Comparison of ENCODE assay signal across 8 cellular contexts in the genomic region with DNA sequence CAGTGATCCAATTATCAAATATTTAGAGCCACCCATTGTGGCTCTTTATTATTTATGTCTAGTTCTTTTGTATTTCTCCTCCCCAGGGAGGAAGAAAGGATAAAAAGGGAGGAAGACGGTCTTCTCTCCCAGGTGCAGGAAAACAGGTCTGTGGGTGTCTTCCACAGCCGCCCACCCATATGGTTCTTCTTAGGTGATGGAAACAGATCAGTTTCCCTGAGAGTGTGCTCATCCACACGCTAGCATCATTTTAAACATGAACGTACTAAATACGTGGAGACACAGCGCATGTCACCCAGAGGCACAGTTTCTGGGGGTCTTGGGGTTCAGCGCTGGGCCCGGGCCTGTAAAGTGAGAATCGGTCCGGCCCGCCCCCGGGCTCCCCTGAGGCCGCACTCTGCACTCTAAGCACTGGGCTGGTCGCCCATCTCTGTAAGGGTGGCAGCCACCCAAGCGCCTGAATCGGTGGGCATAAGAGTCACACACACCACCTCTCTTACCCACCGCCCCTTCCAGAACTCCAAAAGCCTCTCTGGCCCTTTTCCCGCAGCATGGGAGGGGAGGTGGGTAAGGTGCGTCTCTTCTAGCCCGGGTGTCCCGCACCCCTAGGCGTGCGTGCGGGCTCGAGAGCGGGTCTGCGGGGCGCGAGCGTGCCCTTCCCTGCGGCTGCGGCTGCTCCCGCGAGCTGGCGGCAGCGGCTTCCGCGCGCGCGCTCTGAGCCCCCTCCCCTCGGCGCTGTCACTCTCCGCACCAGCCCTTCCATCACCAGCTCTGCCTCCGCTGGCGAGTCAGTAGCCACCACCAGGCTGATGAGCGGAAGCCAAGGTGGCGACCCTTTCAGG. TPM values are rescaled to one million over a fixed set of nuclear protein-coding genes. Genes with fewer than 3 reads are reported as not detected.
A peak's percentile ranks its signal among the peaks of the same experiment; 100 is the strongest.
DNase-seq lines count a peak whose midpoint lies in the region; ATAC-seq and TF ChIP-seq lines count a peak whose summit lies in the region.

No MANE protein-coding gene starts in this region.

- DNase-seq in M059J (ENCODE audit: low read depth) (peak; percentile 30), germinal center (ENCODE audit: low spot score) (peak; percentile 10), retinal pigment epithelial cell (ENCODE audit: low read depth) (no peak), erythroblast (lab: John Stamatoyannopoulos, UW) (no peak)
- DNase-seq in activated T-cell treated with anti-CD3 and anti-CD28 coated beads, Interleukin-2, amount 50 U/mL, for 24 hours = peak; percentile 65

- peak overlapping the region; percentile 67 for H3K4me3 Mint-ChIP-seq in activated T-cell treated with anti-CD3 and anti-CD28 coated beads, Interleukin-2, amount 50 U/mL, for 24 hours

- H3K4me1 Mint-ChIP-seq in activated T-cell treated with anti-CD3 and anti-CD28 coated beads, Interleukin-2, amount 50 U/mL, for 24 hours (ENCODE audit: low read depth) = peaks cover 40% of the 10 kb centered on the region

- TF ChIP-seq CTCF in C4-2B (conservative IDR thresholded peaks at IDR 0.05) (no peak), retinal pigment epithelial cell (conservative IDR thresholded peaks at IDR 0.05; ENCODE audit: low read depth, low read length) (no peak)

- peaks cover 27% of the 10 kb centered on the region for H3K27me3 Mint-ChIP-seq in activated T-cell treated with anti-CD3 and anti-CD28 coated beads, Interleukin-2, amount 50 U/mL, for 24 hours

- H3K27ac Mint-ChIP-seq in activated T-cell treated with anti-CD3 and anti-CD28 coated beads, Interleukin-2, amount 50 U/mL, for 24 hours = no peak overlapping the region

- ATAC-seq in GM18519 (IDR thresholded peaks at IDR 0.05; ENCODE audit: low FRiP score, unreplicated experiment) (no peak), HG02981 (IDR thresholded peaks at IDR 0.05; ENCODE audit: unreplicated experiment) (no peak)

- H3K4me3 ChIP-seq in retinal pigment epithelial cell (ENCODE audit: low read length) = peak overlapping the region; percentile 39

- peak overlapping the region; percentile 65 for H3K27ac ChIP-seq in C4-2B

- peaks cover 6% of the 10 kb centered on the region for H3K9me3 Mint-ChIP-seq in activated T-cell treated with anti-CD3 and anti-CD28 coated beads, Interleukin-2, amount 50 U/mL, for 24 hours

- H3K36me3 Mint-ChIP-seq in activated T-cell treated with anti-CD3 and anti-CD28 coated beads, Interleukin-2, amount 50 U/mL, for 24 hours (ENCODE audit: low read depth) = peaks cover 12% of the 10 kb centered on the region

- no peak for TF ChIP-seq POLR2A in erythroblast (IDR thresholded peaks at IDR 0.05; ENCODE audit: low read length)

RNA-seq across cellular contexts. Expression of gene PTCH1, which starts 1.3 kb away (rescaled TPM):
- total RNA-seq in M059J (2014; rRNA removed; shearing (Covaris generic)) = 3.3 and 9.4 TPM in 2 replicates

Comparison
In these comparisons a context has a peak if more than half of its experiments do, and no peak if none do; other contexts are left out.
1. DNase-seq: peak in M059J (single experiment), activated T-cell treated with anti-CD3 and anti-CD28 coated beads, Interleukin-2, amount 50 U/mL, for 24 hours (single experiment) and germinal center (single experiment); none in retinal pigment epithelial cell (single experiment) and erythroblast (0 of 2).